Comparison of ENCODE assay signal across 8 cellular contexts in genomic region chr3:188154758-188155574, GRCh38. TPM values are rescaled to one million over a fixed set of nuclear protein-coding genes. Genes with fewer than 3 reads are reported as not detected.
DNase-seq lines count a peak whose midpoint lies in the region; ATAC-seq and TF ChIP-seq lines count a peak whose summit lies in the region.

No MANE protein-coding gene starts in this region.

- peak overlapping the region; percentile 100 for H3K27ac ChIP-seq in stomach smooth muscle (ENCODE audit: low read length)

- TF ChIP-seq CTCF in HFF-Myc (IDR thresholded peaks at IDR 0.05; ENCODE audit: low read depth, low read length, missing control alignments): no peak

- H3K27me3 Mint-ChIP-seq in activated T-helper 2 cell treated with anti-CD3 and anti-CD28 coated beads, Interferon-gamma antibody, Interleukin-2, Interleukin-4, amounts not matched to agents 10 μg/mL and 5 μg/mL and 100 μg/mL, durations not matched to agents 14 hours and 24 hours and 36 hours (ENCODE audit: low read depth): no peaks in the 10 kb centered on the region
- H3K27me3 Mint-ChIP-seq in immature natural killer cell (ENCODE audit: low read depth in 3 of 3): peaks cover 6 to 14% (median 8%) of the 10 kb centered on the region in 3 donors

- peak overlapping the region; percentile 96 to 99 for H3K9ac ChIP-seq in stomach smooth muscle (ENCODE audit: low read length in 2 of 2)

- H3K36me3 ChIP-seq in stomach smooth muscle (ENCODE audit: control insufficient read depth in 2 of 2, insufficient read depth in 2 of 2, low read length in 2 of 2): peaks cover 0 to 2% of the 10 kb centered on the region in 2 donors

- no peaks in the 10 kb centered on the region for H3K27me3 ChIP-seq in stomach smooth muscle (ENCODE audit: control insufficient read depth in 1 of 2, insufficient read depth in 2 of 2, low read length in 2 of 2)

- peak overlapping the region; percentile 74 for H3K4me3 ChIP-seq in HFF-Myc (replicated peaks; ENCODE audit: low read depth, low read length)
- H3K4me3 ChIP-seq in stomach smooth muscle (ENCODE audit: low read length in 2 of 2): peak overlapping the region; percentile 94

- no peaks in the 10 kb centered on the region for H3K9me3 ChIP-seq in stomach smooth muscle (ENCODE audit: control insufficient read depth in 2 of 2, low read length in 2 of 2)

- intact Hi-C loops in activated T-helper 2 cell treated with anti-CD3 and anti-CD28 coated beads, Interferon-gamma antibody, Interleukin-2, Interleukin-4, amounts not matched to agents 10 μg/mL and 5 μg/mL and 100 μg/mL, durations not matched to agents 14 hours and 24 hours and 36 hours (cut with micrococcal nuclease): loop anchor here (1.0 to 10.0 kb wide), 10 partner anchors 33 to 800 kb away; no protein-coding TSS in a partner anchor

- ATAC-seq in GM19035 (IDR thresholded peaks at IDR 0.05; ENCODE audit: unreplicated experiment) (no peak), esophagus mucosa (no peak)

- DNase-seq in HFF-Myc (ENCODE audit: extremely low read depth, low read depth) (no peak), immature natural killer cell (no peak), NCI-H1092 treated with DMSO at 0.1 percent for 48 hours (lab: John Stamatoyannopoulos, UW) (no peak), epidermal melanocyte (ENCODE audit: insufficient read length, low spot score) (no peak)
- DNase-seq in activated T-helper 2 cell treated with anti-CD3 and anti-CD28 coated beads, Interferon-gamma antibody, Interleukin-2, Interleukin-4, amounts not matched to agents 10 μg/mL and 5 μg/mL and 100 μg/mL, durations not matched to agents 14 hours and 24 hours and 36 hours (ENCODE audit: low spot score): no peak

- peaks cover 60% of the 10 kb centered on the region for H3K4me1 ChIP-seq in stomach smooth muscle (ENCODE audit: control insufficient read depth, insufficient read depth, low read length)

- H3K4me1 Mint-ChIP-seq in activated T-helper 2 cell treated with anti-CD3 and anti-CD28 coated beads, Interferon-gamma antibody, Interleukin-2, Interleukin-4, amounts not matched to agents 10 μg/mL and 5 μg/mL and 100 μg/mL, durations not matched to agents 14 hours and 24 hours and 36 hours (ENCODE audit: low read depth): peaks cover 65% of the 10 kb centered on the region
- peaks cover 57 to 69% of the 10 kb centered on the region in 2 donors for H3K4me1 Mint-ChIP-seq in immature natural killer cell

- H3K4me3 Mint-ChIP-seq in activated T-helper 2 cell treated with anti-CD3 and anti-CD28 coated beads, Interferon-gamma antibody, Interleukin-2, Interleukin-4, amounts not matched to agents 10 μg/mL and 5 μg/mL and 100 μg/mL, durations not matched to agents 14 hours and 24 hours and 36 hours (ENCODE audit: low read depth): peak overlapping the region; percentile 90
- peak overlapping the region; percentile 91 to 94 (median 93) for H3K4me3 Mint-ChIP-seq in immature natural killer cell

- peaks cover 22% of the 10 kb centered on the region for H3K36me3 Mint-ChIP-seq in activated T-helper 2 cell treated with anti-CD3 and anti-CD28 coated beads, Interferon-gamma antibody, Interleukin-2, Interleukin-4, amounts not matched to agents 10 μg/mL and 5 μg/mL and 100 μg/mL, durations not matched to agents 14 hours and 24 hours and 36 hours (ENCODE audit: low read depth)
- H3K36me3 Mint-ChIP-seq in immature natural killer cell: no peaks in the 10 kb centered on the region

- peak overlapping the region; percentile 93 for H3K27ac Mint-ChIP-seq in activated T-helper 2 cell treated with anti-CD3 and anti-CD28 coated beads, Interferon-gamma antibody, Interleukin-2, Interleukin-4, amounts not matched to agents 10 μg/mL and 5 μg/mL and 100 μg/mL, durations not matched to agents 14 hours and 24 hours and 36 hours
- H3K27ac Mint-ChIP-seq in immature natural killer cell: peak overlapping the region; percentile 82 to 96 (median 93)

- no peaks in the 10 kb centered on the region for H3K9me3 Mint-ChIP-seq in activated T-helper 2 cell treated with anti-CD3 and anti-CD28 coated beads, Interferon-gamma antibody, Interleukin-2, Interleukin-4, amounts not matched to agents 10 μg/mL and 5 μg/mL and 100 μg/mL, durations not matched to agents 14 hours and 24 hours and 36 hours
- no peaks in the 10 kb centered on the region for H3K9me3 Mint-ChIP-seq in immature natural killer cell

RNA-seq across cellular contexts. Expression of gene LPP, which starts 1.0 kb away (rescaled TPM):
- 54.5 and 59.0 TPM in 2 replicates for total RNA-seq in activated T-helper 2 cell treated with anti-CD3 and anti-CD28 coated beads, Interferon-gamma antibody, Interleukin-2, Interleukin-4, amounts not matched to agents 10 μg/mL and 5 μg/mL and 100 μg/mL, durations not matched to agents 14 hours and 24 hours and 36 hours
- 10 to 100 TPM in 2 of 3 donors, 1 to 10 TPM in 1; 6.5 to 33.5 (median 11.3) TPM for polyA plus RNA-seq in immature natural killer cell
- 89.0 TPM for total RNA-seq in esophagus mucosa
